In the genomic region with DNA sequence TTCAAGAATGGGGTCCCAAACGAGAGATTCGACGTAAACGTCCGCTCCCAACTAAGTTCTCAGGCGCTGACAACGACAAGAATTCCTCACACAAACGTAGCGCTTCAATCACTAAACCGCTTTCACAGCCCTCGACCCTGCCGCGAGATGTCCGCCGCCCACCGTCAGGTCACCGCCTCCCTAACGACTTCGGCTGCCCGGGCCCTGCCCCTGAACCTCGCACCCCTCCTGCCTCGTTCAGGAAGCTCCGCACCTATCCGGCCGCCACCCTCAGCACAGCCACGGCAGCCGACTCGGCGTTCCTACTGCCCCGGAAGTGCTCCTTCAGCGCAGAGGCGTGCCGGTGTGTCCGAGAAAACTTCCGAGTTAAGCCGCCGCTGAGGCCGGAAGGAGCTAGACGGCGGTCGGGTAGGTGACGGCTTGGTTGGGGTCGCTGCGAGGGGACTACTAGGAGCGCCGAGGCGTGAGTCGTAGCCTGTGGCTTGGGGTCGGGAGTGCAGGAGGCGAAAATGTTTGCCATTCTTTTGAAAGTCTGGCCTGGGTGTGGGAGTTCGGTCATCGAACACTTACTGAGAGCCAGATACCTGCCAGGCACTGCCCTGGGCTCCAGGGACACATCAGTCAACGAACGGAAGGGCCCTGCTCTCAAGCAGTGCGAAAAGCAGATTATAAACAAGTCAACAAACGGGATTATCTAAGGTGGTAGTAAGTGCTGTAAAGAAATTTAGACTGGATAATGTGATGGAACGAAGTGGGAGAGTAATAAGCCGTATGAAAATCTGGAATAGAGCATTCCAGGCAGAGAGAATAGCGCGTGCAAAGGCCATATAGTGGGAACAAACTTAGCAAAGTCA, we compare ENCODE assay signal across 1 cellular context.
TF ChIP-seq lines count a peak whose summit lies in the region.

A gene (minus strand): TSS at position 307 of the 854 bp plus-strand sequence. CDS start 3,957 bp downstream, outside the sequence.
A gene (plus strand): TSS at position 364 of the 854 bp plus-strand sequence. CDS start 10,756 bp downstream, outside the sequence.

TF ChIP-seq in HCT116, 20 proteins besides CTCF, POLR2A, EP300 and RAD21 (continued from another document):
- TF ChIP-seq, protein P1, sequence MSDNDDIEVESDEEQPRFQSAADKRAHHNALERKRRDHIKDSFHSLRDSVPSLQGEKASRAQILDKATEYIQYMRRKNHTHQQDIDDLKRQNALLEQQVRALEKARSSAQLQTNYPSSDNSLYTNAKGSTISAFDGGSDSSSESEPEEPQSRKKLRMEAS (IDR thresholded peaks at IDR 0.05): peak; percentile 95
- TF ChIP-seq ZNF274 (IDR thresholded peaks at IDR 0.05; ENCODE audit: low read depth, low read length) (no peak), SIN3A (IDR thresholded peaks at IDR 0.05; ENCODE audit: low read depth) (peak; percentile 90), EZH2phosphoT487 (IDR thresholded peaks at IDR 0.05; ENCODE audit: borderline replicate concordance) (no peak), TCF7L2 (IDR thresholded peaks at IDR 0.05; ENCODE audit: borderline replicate concordance, extremely low read depth, insufficient read depth, insufficient read length) (peak; percentile 60), ZFX (IDR thresholded peaks at IDR 0.05) (0 out of 2 replicates have a peak, but pooled peaks have one; percentile 37), SP1 (IDR thresholded peaks at IDR 0.05; ENCODE audit: low read depth) (peak; percentile 59), SRF (IDR thresholded peaks at IDR 0.05; ENCODE audit: low read depth) (no peak), ELF1 (IDR thresholded peaks at IDR 0.05; ENCODE audit: borderline replicate concordance, low read depth) (peak; percentile 84), YY1 (IDR thresholded peaks at IDR 0.05; ENCODE audit: extremely low read depth, insufficient replicate concordance, low read depth, low read length) (peak; percentile 76), FOSL1 (IDR thresholded peaks at IDR 0.05; ENCODE audit: low read depth) (no peak), CBX3 (IDR thresholded peaks at IDR 0.05; ENCODE audit: low read depth) (peak; percentile 91), CEBPB (IDR thresholded peaks at IDR 0.05; ENCODE audit: low read depth) (no peak), POLR2AphosphoS5 (IDR thresholded peaks at IDR 0.05; ENCODE audit: low read depth, low read length) (peak; percentile 94)
- TF ChIP-seq, protein P2, sequence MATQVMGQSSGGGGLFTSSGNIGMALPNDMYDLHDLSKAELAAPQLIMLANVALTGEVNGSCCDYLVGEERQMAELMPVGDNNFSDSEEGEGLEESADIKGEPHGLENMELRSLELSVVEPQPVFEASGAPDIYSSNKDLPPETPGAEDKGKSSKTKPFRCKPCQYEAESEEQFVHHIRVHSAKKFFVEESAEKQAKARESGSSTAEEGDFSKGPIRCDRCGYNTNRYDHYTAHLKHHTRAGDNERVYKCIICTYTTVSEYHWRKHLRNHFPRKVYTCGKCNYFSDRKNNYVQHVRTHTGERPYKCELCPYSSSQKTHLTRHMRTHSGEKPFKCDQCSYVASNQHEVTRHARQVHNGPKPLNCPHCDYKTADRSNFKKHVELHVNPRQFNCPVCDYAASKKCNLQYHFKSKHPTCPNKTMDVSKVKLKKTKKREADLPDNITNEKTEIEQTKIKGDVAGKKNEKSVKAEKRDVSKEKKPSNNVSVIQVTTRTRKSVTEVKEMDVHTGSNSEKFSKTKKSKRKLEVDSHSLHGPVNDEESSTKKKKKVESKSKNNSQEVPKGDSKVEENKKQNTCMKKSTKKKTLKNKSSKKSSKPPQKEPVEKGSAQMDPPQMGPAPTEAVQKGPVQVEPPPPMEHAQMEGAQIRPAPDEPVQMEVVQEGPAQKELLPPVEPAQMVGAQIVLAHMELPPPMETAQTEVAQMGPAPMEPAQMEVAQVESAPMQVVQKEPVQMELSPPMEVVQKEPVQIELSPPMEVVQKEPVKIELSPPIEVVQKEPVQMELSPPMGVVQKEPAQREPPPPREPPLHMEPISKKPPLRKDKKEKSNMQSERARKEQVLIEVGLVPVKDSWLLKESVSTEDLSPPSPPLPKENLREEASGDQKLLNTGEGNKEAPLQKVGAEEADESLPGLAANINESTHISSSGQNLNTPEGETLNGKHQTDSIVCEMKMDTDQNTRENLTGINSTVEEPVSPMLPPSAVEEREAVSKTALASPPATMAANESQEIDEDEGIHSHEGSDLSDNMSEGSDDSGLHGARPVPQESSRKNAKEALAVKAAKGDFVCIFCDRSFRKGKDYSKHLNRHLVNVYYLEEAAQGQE (IDR thresholded peaks at IDR 0.05; ENCODE audit: low read depth): no peak
- TF ChIP-seq, protein P3, sequence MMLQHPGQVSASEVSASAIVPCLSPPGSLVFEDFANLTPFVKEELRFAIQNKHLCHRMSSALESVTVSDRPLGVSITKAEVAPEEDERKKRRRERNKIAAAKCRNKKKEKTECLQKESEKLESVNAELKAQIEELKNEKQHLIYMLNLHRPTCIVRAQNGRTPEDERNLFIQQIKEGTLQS (IDR thresholded peaks at IDR 0.05): no peak
